Comparison of ENCODE assay signal across 11 cellular contexts in genomic region chr19:57583104-57583520, GRCh38. TPM values are rescaled to one million over a fixed set of nuclear protein-coding genes. Genes with fewer than 3 reads are reported as not detected.
DNase-seq lines count a peak whose midpoint lies in the region; ATAC-seq, FAIRE-seq and TF ChIP-seq lines count a peak whose summit lies in the region.
"Had no signal": no experiment of that assay in that cellular context is flagged by ENCODE, and none has a peak within 500 bp of the region (broad histone marks: within the 10 kb centered on the region; RNA-seq: fewer than 3 reads in every experiment).

No MANE protein-coding gene starts in this region.

- peak overlapping the region; percentile 26 for H3K18ac ChIP-seq in H1 (ENCODE audit: extremely low read depth, low read length)

- DNase-seq in heart left ventricle (no peak), left ventricle myocardium superior (no peak), H1 (ENCODE audit: low read depth in 1 of 2, low spot score in 2 of 2) (no peak), upper lobe of right lung (no peak), CD1c-positive myeloid dendritic cell (ENCODE audit: extremely low spot score) (no peak), HEK293T (ENCODE audit: extremely low spot score) (no peak)
- DNase-seq: NCI-H774 had no signal

- H3K79me1 ChIP-seq in H1 (ENCODE audit: low read depth, low read length) = peaks cover 17% of the 10 kb centered on the region

- ATAC-seq in heart left ventricle (no peak), left ventricle myocardium superior (no peak), upper lobe of right lung (no peak), GM19328 (IDR thresholded peaks at IDR 0.05; ENCODE audit: unreplicated experiment) (no peak)

- H3K14ac ChIP-seq in H1 (ENCODE audit: insufficient read length) = no peak overlapping the region

- H4K5ac ChIP-seq in H1 (ENCODE audit: insufficient read length, low read depth, low read length) = peak overlapping the region; percentile 27

- TF ChIP-seq RAD21 in H1 (IDR thresholded peaks at IDR 0.05 in 1 of 2, conservative IDR thresholded peaks at IDR 0.05 in 1 of 2; ENCODE audit: low read depth in 2 of 2, low read length in 2 of 2) (no peak), neural cell (conservative IDR thresholded peaks at IDR 0.05) (no peak)

- no peak overlapping the region; the same call in 1 of the 2 replicates for H2BK5ac ChIP-seq in H1 (ENCODE audit: low read depth, low read length)

- FAIRE-seq in H1 (lab: Jason Lieb, UNC) = no peak
- FAIRE-seq: small intestine had no signal

- peak overlapping the region; percentile 4 for H4K91ac ChIP-seq in H1 (replicated peaks; ENCODE audit: insufficient read length, low read length)

- H4K8ac ChIP-seq in H1 (ENCODE audit: extremely low read depth, insufficient read depth, low read length) = peak overlapping the region; percentile 98; the same call in 1 of the 2 replicates

- no peak for TF ChIP-seq CTCF in heart left ventricle (IDR thresholded peaks at IDR 0.05)
- TF ChIP-seq CTCF in H1 (IDR thresholded peaks at IDR 0.05; ENCODE audit: control extremely low read depth in 1 of 3, insufficient read depth in 1 of 3, low read depth in 1 of 3, low read length in 3 of 3) = no peak
- no peak for TF ChIP-seq CTCF in neural cell (IDR thresholded peaks at IDR 0.05; ENCODE audit: poor library complexity, severe bottlenecking)
- TF ChIP-seq CTCF in upper lobe of right lung (IDR thresholded peaks at IDR 0.05) = no peak

- H3K36me3 ChIP-seq in heart left ventricle (peaks cover 0 to 27% (median 0%) of the 10 kb centered on the region in 9 donors), H1 (ENCODE audit: control insufficient read depth in 2 of 4, insufficient read depth in 4 of 4, low read length in 3 of 4) (peaks cover 7 to 25% (median 16%) of the 10 kb centered on the region in 4 experiments; a peak in 7 of 8 replicates), neural cell (ENCODE audit: insufficient read depth, low read length) (peaks cover 8% of the 10 kb centered on the region), upper lobe of right lung (no peaks in the 10 kb centered on the region)
- H3K36me3 ChIP-seq: thyroid gland had no signal

- no peak overlapping the region for H3K23ac ChIP-seq in H1 (ENCODE audit: insufficient read length)

- peak overlapping the region in 3 of 4 experiments; percentile 24 to 73 (median 68); a peak in 5 of 7 replicates for H3K9ac ChIP-seq in H1 (replicated peaks in 1 of 4; ENCODE audit: extremely low read depth in 1 of 4, low read depth in 3 of 4, low read length in 3 of 4)
- H3K9ac ChIP-seq in neural cell (ENCODE audit: low read length) = peak overlapping the region; percentile 86

- H3K23me2 ChIP-seq in H1 (ENCODE audit: low read depth, low read length) = peaks cover 12% of the 10 kb centered on the region; the same call in 1 of the 2 replicates

- no peak overlapping the region; the same call in 1 of the 2 replicates for H2AFZ ChIP-seq in H1 (ENCODE audit: low read length)
- H2AFZ ChIP-seq in neural cell (ENCODE audit: low read depth, low read length) = peak overlapping the region; percentile 99

- H3K4me2 ChIP-seq in H1 (ENCODE audit: insufficient read depth in 1 of 2, low read depth in 2 of 2, low read length in 2 of 2) (peak overlapping the region; percentile 81 to 98), neural cell (ENCODE audit: low read length) (peak overlapping the region; percentile 57)

- H3K4me1 ChIP-seq in heart left ventricle (peaks cover 0 to 32% (median 20%) of the 10 kb centered on the region in 12 donors), H1 (replicated peaks in 1 of 4; ENCODE audit: control insufficient read depth in 3 of 4, insufficient read depth in 4 of 4, low read length in 3 of 4) (peaks cover 4 to 13% (median 8%) of the 10 kb centered on the region in 4 experiments; a peak in 6 of 7 replicates), upper lobe of right lung (peaks cover 14% of the 10 kb centered on the region)

- H3K9me3 ChIP-seq in heart left ventricle (peaks cover 0 to 50% (median 20%) of the 10 kb centered on the region in 12 donors), H1 (ENCODE audit: insufficient read depth in 2 of 2, low read depth in 1 of 2, low read length in 1 of 2) (peaks cover 14 to 22% of the 10 kb centered on the region in 2 experiments; a peak in 3 of 4 replicates), neural cell (ENCODE audit: low read length) (peaks cover 15% of the 10 kb centered on the region), upper lobe of right lung (peaks cover 19% of the 10 kb centered on the region)
- H3K9me3 ChIP-seq: thyroid gland had no signal

- H3K27ac ChIP-seq in heart left ventricle = peak overlapping the region in 8 of 12 donors; percentile 64 to 84 (median 70)
- H3K27ac ChIP-seq in H1 (ENCODE audit: low read depth, low read length) = no peak overlapping the region; the same call in 1 of the 2 replicates
- peak overlapping the region; percentile 87 for H3K27ac ChIP-seq in neural cell (ENCODE audit: low read length)
- no peak overlapping the region for H3K27ac ChIP-seq in upper lobe of right lung

- H3K27me3 ChIP-seq in heart left ventricle (no peaks in the 10 kb centered on the region), H1 (replicated peaks in 1 of 4; ENCODE audit: control insufficient read depth in 3 of 4, extremely low read depth in 1 of 4, insufficient read depth in 3 of 4, low read length in 3 of 4) (peaks cover 0 to 5% (median 2%) of the 10 kb centered on the region in 4 experiments; a peak in 2 of 7 replicates), neural cell (ENCODE audit: insufficient read depth, low read depth, low read length) (no peaks in the 10 kb centered on the region), upper lobe of right lung (no peaks in the 10 kb centered on the region)
- H3K27me3 ChIP-seq: thyroid gland had no signal

- no peaks in the 10 kb centered on the region for H4K20me1 ChIP-seq in H1 (replicated peaks in 1 of 2; ENCODE audit: control insufficient read depth in 1 of 2, insufficient read depth in 2 of 2, low read length in 2 of 2)
- H4K20me1 ChIP-seq in neural cell (ENCODE audit: insufficient read depth) = no peaks in the 10 kb centered on the region

- H2AK5ac ChIP-seq in H1 (ENCODE audit: low read depth, low read length) = no peak overlapping the region

- intact Hi-C loops in heart left ventricle (cut with DNase I) (loop anchor here in 1 of 10 donors (10.0 kb wide), 1 partner anchor 422 kb away; the partner anchor contains the start of gene ZNF606), left ventricle myocardium superior (cut with micrococcal nuclease) (no loop called here), upper lobe of right lung (cut with DNase I) (no loop called here)

- H3K56ac ChIP-seq in H1 (replicated peaks; ENCODE audit: insufficient read length, low read depth, low read length) = no peak overlapping the region

- TF ChIP-seq EP300 in H1 (IDR thresholded peaks at IDR 0.05; ENCODE audit: borderline replicate concordance in 1 of 2, low read depth in 2 of 2, low read length in 2 of 2) (no peak), neural cell (conservative IDR thresholded peaks at IDR 0.05; ENCODE audit: poor library complexity, severe bottlenecking) (no peak)

- no peaks in the 10 kb centered on the region for H3K9me2 ChIP-seq in neural cell (ENCODE audit: insufficient read depth, low read length)

- CTCF ChIA-PET in H1 (lab: Charles Lee; ENCODE audit: partially characterized antibody) = no interaction called here
- CTCF ChIA-PET in HEK293T (lab: Yijun Ruan, JAX) = no interaction called here

- H2BK120ac ChIP-seq in H1 (replicated peaks; ENCODE audit: low read depth, low read length) = no peak overlapping the region

- no peak overlapping the region for H2BK20ac ChIP-seq in H1 (ENCODE audit: low read length)

- WGBS in heart left ventricle, 4 donors = 36 to 50% (median 38%) methylated on average over 16 to 21 of the region's 21 CpGs
- WGBS in H1 (ENCODE audit: extremely low coverage in 1 of 2, insufficient coverage in 1 of 2, insufficient read length in 1 of 2, insufficient replicate concordance in 2 of 2, low coverage in 1 of 2, low lambda C conversion rate in 2 of 2, missing lambda C conversion rate in 1 of 2), 2 experiments = 33% methylated on average over 21 of the region's 21 CpGs; no CpG with 5 or more reads in 1 of the 2 experiments

- H3K4me3 ChIP-seq in heart left ventricle (peak overlapping the region in 11 of 12 donors; percentile 54 to 90 (median 81)), H1 (ENCODE audit: extremely low read depth in 1 of 4, insufficient read depth in 2 of 4, low read depth in 3 of 4, low read length in 4 of 4) (peak overlapping the region; percentile 42 to 95 (median 93)), neural cell (ENCODE audit: low read length) (peak overlapping the region; percentile 85), upper lobe of right lung (peak overlapping the region; percentile 65)

- no peak overlapping the region for H2BK15ac ChIP-seq in H1 (ENCODE audit: low read length)

- no peaks in the 10 kb centered on the region for H3F3A ChIP-seq in neural cell (ENCODE audit: insufficient read depth, low read length, poor library complexity, severe bottlenecking)

- H2BK12ac ChIP-seq in H1 (ENCODE audit: low read depth, low read length) = peak overlapping the region; percentile 30; the same call in 1 of the 2 replicates

- POLR2A ChIA-PET in H1 (lab: Charles Lee; ENCODE audit: partially characterized antibody) (interaction anchor here (0.6 to 2.1 kb wide), 14 partner anchors 8 to 247 kb away, joined by 3 to 11 read pairs (median 3); partner anchors contain the start of genes ZNF134, ZNF154, ZNF211 and ZNF530), HEK293T (lab: Yijun Ruan, JAX) (no interaction called here)

- H3K4ac ChIP-seq in H1 (replicated peaks; ENCODE audit: insufficient read length, low read depth, low read length) = no peak overlapping the region

- TF ChIP-seq POLR2A in heart left ventricle (IDR thresholded peaks at IDR 0.05) = no peak
- TF ChIP-seq POLR2A in H1 (IDR thresholded peaks at IDR 0.05; ENCODE audit: control extremely low read depth in 1 of 2, low read depth in 2 of 2, low read length in 2 of 2) = no peak

- peaks cover 11 to 39% of the 10 kb centered on the region in 2 experiments for H3K79me2 ChIP-seq in H1 (ENCODE audit: control insufficient read depth in 1 of 2, insufficient read depth in 2 of 2, low read length in 2 of 2)
- peaks cover 24% of the 10 kb centered on the region for H3K79me2 ChIP-seq in neural cell (replicated peaks; ENCODE audit: insufficient read depth, low read length)

RNA-seq across cellular contexts. Expression of gene ZIK1, which starts 0.8 kb away (rescaled TPM):
- 1 to 10 TPM; 2.7 to 5.6 (median 4.4) TPM for total RNA-seq in heart left ventricle
- 1 to 10 TPM; 1.1 to 8.0 TPM for polyA plus RNA-seq in heart left ventricle
- 4.1 TPM for total RNA-seq in left ventricle myocardium superior
- 36.5 and 38.5 TPM in 2 replicates for total RNA-seq in H1 (2021; fragmentation: NEBNext Ultra II Directional; extraction: Animal tissue kit (Norgen Biotek cat#: 25700))
- 19.4 and 21.2 TPM in 2 replicates for polyA plus RNA-seq in H1 (2011; rRNA removed)
- polyA plus RNA-seq in H1 (2011; cell fraction: cytosol; rRNA removed) = 25.7 TPM
- 23.4 TPM for polyA plus RNA-seq in H1 (2011; cell fraction: nucleus; rRNA removed)
- 24.9 to 32.0 TPM (median 28.0 TPM) in 4 replicates for polyA plus RNA-seq in H1 (2012, experiment 1 of 2)
- polyA plus RNA-seq in H1 (2012, experiment 2 of 2) = 3.1 TPM
- polyA plus RNA-seq in H1 (2013, experiment 1 of 2) = 19.7 TPM
- 20.0 TPM for polyA plus RNA-seq in H1 (2013, experiment 2 of 2)
- 39.3 and 52.8 TPM in 2 replicates for polyA minus RNA-seq in H1 (2011; rRNA and poly(A)+ RNA removed)
- 15.0 TPM for polyA minus RNA-seq in H1 (2011; cell fraction: cytosol; rRNA and poly(A)+ RNA removed)
- 32.2 TPM for polyA minus RNA-seq in H1 (2011; cell fraction: nucleus; rRNA and poly(A)+ RNA removed)
- 19.4 and 25.2 TPM in 2 replicates for polyA plus RNA-seq in neural cell
- polyA minus RNA-seq in neural cell = 56.2 and 58.8 TPM in 2 replicates
- 2.9 TPM for total RNA-seq in upper lobe of right lung

RNA-seq across cellular contexts. Expression of gene ZNF416, which starts 4.4 kb away (rescaled TPM):
- total RNA-seq in heart left ventricle (1 to 10 TPM; 3.3 to 7.3 (median 5.1) TPM), left ventricle myocardium superior (4.8 TPM), upper lobe of right lung (5.6 TPM)
- polyA plus RNA-seq in heart left ventricle (1 to 10 TPM; 1.8 to 3.8 TPM), H1 (2011; rRNA removed) (2.7 and 3.2 TPM in 2 replicates), neural cell (6.3 and 6.4 TPM in 2 replicates)
- total RNA-seq in H1 (2021; fragmentation: NEBNext Ultra II Directional; extraction: Animal tissue kit (Norgen Biotek cat#: 25700)) = 9.7 and 10.3 TPM in 2 replicates
- polyA plus RNA-seq in H1 (2011; cell fraction: cytosol; rRNA removed) = 3.5 TPM
- 3.3 TPM for polyA plus RNA-seq in H1 (2011; cell fraction: nucleus; rRNA removed)
- 5.6 to 6.7 TPM (median 6.4 TPM) in 4 replicates for polyA plus RNA-seq in H1 (2012, experiment 1 of 2)
- polyA plus RNA-seq in H1 (2012, experiment 2 of 2) = 3.0 TPM
- polyA plus RNA-seq in H1 (2013, experiment 1 of 2) = 5.6 TPM
- 5.2 TPM for polyA plus RNA-seq in H1 (2013, experiment 2 of 2)
- 17.8 and 19.4 TPM in 2 replicates for polyA minus RNA-seq in H1 (2011; rRNA and poly(A)+ RNA removed)
- polyA minus RNA-seq in H1 (2011; cell fraction: cytosol; rRNA and poly(A)+ RNA removed) = 7.8 TPM
- 16.7 TPM for polyA minus RNA-seq in H1 (2011; cell fraction: nucleus; rRNA and poly(A)+ RNA removed)
- 25.9 and 27.5 TPM in 2 replicates for polyA minus RNA-seq in neural cell

RNA-seq across cellular contexts. Expression of gene ZNF530, which starts 16.6 kb away (rescaled TPM):
- 1 to 10 TPM; 2.7 to 7.5 (median 3.9) TPM for total RNA-seq in heart left ventricle
- polyA plus RNA-seq in heart left ventricle = 1 to 10 TPM; 4.9 to 8.7 TPM
- total RNA-seq in left ventricle myocardium superior = 3.9 TPM
- total RNA-seq in H1 (2021; fragmentation: NEBNext Ultra II Directional; extraction: Animal tissue kit (Norgen Biotek cat#: 25700)) = 6.3 and 9.3 TPM in 2 replicates
- 4.2 and 4.7 TPM in 2 replicates for polyA plus RNA-seq in H1 (2011; rRNA removed)
- polyA plus RNA-seq in H1 (2011; cell fraction: cytosol; rRNA removed) = 7.3 TPM
- 5.4 TPM for polyA plus RNA-seq in H1 (2011; cell fraction: nucleus; rRNA removed)
- polyA plus RNA-seq in H1 (2012, experiment 1 of 2) = 5.7 to 7.5 TPM (median 5.9 TPM) in 4 replicates
- polyA plus RNA-seq in H1 (2012, experiment 2 of 2) = 3.8 TPM
- 3.7 TPM for polyA plus RNA-seq in H1 (2013, experiment 1 of 2)
- 3.9 TPM for polyA plus RNA-seq in H1 (2013, experiment 2 of 2)
- polyA minus RNA-seq in H1 (2011; rRNA and poly(A)+ RNA removed) = 8.1 and 8.3 TPM in 2 replicates
- 8.1 TPM for polyA minus RNA-seq in H1 (2011; cell fraction: cytosol; rRNA and poly(A)+ RNA removed)
- 13.6 TPM for polyA minus RNA-seq in H1 (2011; cell fraction: nucleus; rRNA and poly(A)+ RNA removed)
- 10.2 and 11.6 TPM in 2 replicates for polyA plus RNA-seq in neural cell
- polyA minus RNA-seq in neural cell = 10.5 and 11.1 TPM in 2 replicates
- total RNA-seq in upper lobe of right lung = 2.9 TPM

RNA-seq across cellular contexts. Expression of gene ZNF550, which starts 23.4 kb away (rescaled TPM):
- total RNA-seq in heart left ventricle (10 to 100 TPM in 1 of 9 donors, 1 to 10 TPM in 8; 3.6 to 10.1 (median 7.0) TPM), left ventricle myocardium superior (8.4 TPM), upper lobe of right lung (6.3 TPM)
- polyA plus RNA-seq in heart left ventricle (1 to 10 TPM; 4.2 to 4.8 TPM), H1 (2011; rRNA removed) (4.5 and 4.6 TPM in 2 replicates), neural cell (21.5 and 21.9 TPM in 2 replicates)
- 10.4 and 10.7 TPM in 2 replicates for total RNA-seq in H1 (2021; fragmentation: NEBNext Ultra II Directional; extraction: Animal tissue kit (Norgen Biotek cat#: 25700))
- 7.9 TPM for polyA plus RNA-seq in H1 (2011; cell fraction: cytosol; rRNA removed)
- 11.5 TPM for polyA plus RNA-seq in H1 (2011; cell fraction: nucleus; rRNA removed)
- polyA plus RNA-seq in H1 (2012, experiment 1 of 2) = 6.6 to 12.6 TPM (median 9.2 TPM) in 4 replicates
- polyA plus RNA-seq in H1 (2012, experiment 2 of 2) = 0.58 TPM
- polyA plus RNA-seq in H1 (2013, experiment 1 of 2) = 5.0 TPM
- 4.6 TPM for polyA plus RNA-seq in H1 (2013, experiment 2 of 2)
- polyA minus RNA-seq in H1 (2011; rRNA and poly(A)+ RNA removed) = 15.5 and 20.7 TPM in 2 replicates
- polyA minus RNA-seq in H1 (2011; cell fraction: cytosol; rRNA and poly(A)+ RNA removed) = 5.8 TPM
- 16.4 TPM for polyA minus RNA-seq in H1 (2011; cell fraction: nucleus; rRNA and poly(A)+ RNA removed)
- polyA minus RNA-seq in neural cell = 16.3 and 16.6 TPM in 2 replicates

RNA-seq across cellular contexts. Expression of gene ZNF134, which starts 30.9 kb away (rescaled TPM):
- total RNA-seq in heart left ventricle (10 to 100 TPM; 12.6 to 15.8 (median 13.8) TPM), left ventricle myocardium superior (12.9 TPM), upper lobe of right lung (18.9 TPM)
- polyA plus RNA-seq in heart left ventricle (10 to 100 TPM in 1 of 2 donors, 1 to 10 TPM in 1; 5.3 to 14.7 TPM), H1 (2011; rRNA removed) (16.6 and 19.4 TPM in 2 replicates), neural cell (34.1 and 40.7 TPM in 2 replicates)
- 54.6 and 55.1 TPM in 2 replicates for total RNA-seq in H1 (2021; fragmentation: NEBNext Ultra II Directional; extraction: Animal tissue kit (Norgen Biotek cat#: 25700))
- polyA plus RNA-seq in H1 (2011; cell fraction: cytosol; rRNA removed) = 29.0 TPM
- 27.6 TPM for polyA plus RNA-seq in H1 (2011; cell fraction: nucleus; rRNA removed)
- polyA plus RNA-seq in H1 (2012, experiment 1 of 2) = 27.4 to 35.0 TPM (median 33.1 TPM) in 4 replicates
- polyA plus RNA-seq in H1 (2012, experiment 2 of 2) = 2.5 TPM
- 27.7 TPM for polyA plus RNA-seq in H1 (2013, experiment 1 of 2)
- 24.5 TPM for polyA plus RNA-seq in H1 (2013, experiment 2 of 2)
- polyA minus RNA-seq in H1 (2011; rRNA and poly(A)+ RNA removed) = 44.1 and 49.1 TPM in 2 replicates
- 29.7 TPM for polyA minus RNA-seq in H1 (2011; cell fraction: cytosol; rRNA and poly(A)+ RNA removed)
- polyA minus RNA-seq in H1 (2011; cell fraction: nucleus; rRNA and poly(A)+ RNA removed) = 64.4 TPM
- 83.0 and 110 TPM in 2 replicates for polyA minus RNA-seq in neural cell

Comparison
In these comparisons a context has a peak if more than half of its experiments do, and no peak if none do; other contexts are left out.
1. H3K27ac ChIP-seq: peak in heart left ventricle (8 of 12) and neural cell (single experiment); none in H1 (single experiment) and upper lobe of right lung (single experiment).
2. Peak in every context shown above with its lines, with median percentiles within 50 percentile points of each other: H3K4me3 ChIP-seq.